Comparison of ENCODE assay signal across 14 cellular contexts in genomic region chr7:151506901-151507382, GRCh38. TPM values are rescaled to one million over a fixed set of nuclear protein-coding genes. Genes with fewer than 3 reads are reported as not detected.
DNase-seq lines count a peak whose midpoint lies in the region; ATAC-seq and TF ChIP-seq lines count a peak whose summit lies in the region.
"Had no signal": no experiment of that assay in that cellular context is flagged by ENCODE, and none has a peak within 500 bp of the region (broad histone marks: within the 10 kb centered on the region; RNA-seq: fewer than 3 reads in every experiment).

No MANE protein-coding gene starts in this region.

- H3K9me3 ChIP-seq in Panc1 (ENCODE audit: control insufficient read depth, insufficient read depth, low read depth, low read length) (no peaks in the 10 kb centered on the region), esophagus (ENCODE audit: control insufficient read depth in 2 of 2, insufficient read depth in 1 of 2, low read depth in 1 of 2, low read length in 1 of 2) (no peaks in the 10 kb centered on the region)

- peaks cover 75% of the 10 kb centered on the region for H3K4me1 ChIP-seq in Panc1 (ENCODE audit: control insufficient read depth, insufficient read depth, low read length)
- H3K4me1 ChIP-seq in esophagus (ENCODE audit: control insufficient read depth in 2 of 2, insufficient read depth in 2 of 2, low read length in 1 of 2): peaks cover 2 to 6% of the 10 kb centered on the region in 2 donors
- H3K4me1 ChIP-seq in rectal smooth muscle tissue (ENCODE audit: control insufficient read depth, insufficient read depth, low read length): peaks cover 18% of the 10 kb centered on the region

- H3K36me3 ChIP-seq in Panc1 (ENCODE audit: control insufficient read depth, insufficient read depth, low read length) (no peaks in the 10 kb centered on the region), esophagus (ENCODE audit: control insufficient read depth in 2 of 2, insufficient read depth in 2 of 2, low read length in 1 of 2) (no peaks in the 10 kb centered on the region), rectal smooth muscle tissue (ENCODE audit: control insufficient read depth, insufficient read depth, low read length) (no peaks in the 10 kb centered on the region)

- intact Hi-C loops in Panc1 (cut with micrococcal nuclease; ENCODE audit: unreplicated experiment): no loop called here

- ATAC-seq in Panc1 (peak; percentile 73), GM21737 (IDR thresholded peaks at IDR 0.05; ENCODE audit: unreplicated experiment) (no peak)

- POLR2A ChIA-PET in Panc1 (lab: Charles Lee): no interaction called here

- no TSS peak for BruUV-seq in Panc1 (replicated peaks; lab: Mats Ljungman, UMichigan)

- H3K27ac ChIP-seq in Panc1 (ENCODE audit: low read length) (0 out of 2 replicates have a peak overlapping the region, but pooled peaks have one; percentile 12), esophagus (ENCODE audit: low read depth in 2 of 2, low read length in 1 of 2) (peak overlapping the region; percentile 0 to 48), rectal smooth muscle tissue (ENCODE audit: low read depth, low read length) (peak overlapping the region; percentile 25)

- no peak overlapping the region for H3K9ac ChIP-seq in rectal smooth muscle tissue (ENCODE audit: low read length)

- WGBS in esophagus, 2 donors: 44 to 49% methylated on average over 5 of the region's 5 CpGs

- TF ChIP-seq CTCF in Panc1 (IDR thresholded peaks at IDR 0.05): peak; percentile 51

- H3K4me3 ChIP-seq in Panc1 (ENCODE audit: low read depth in 2 of 2, low read length in 2 of 2): no peak overlapping the region
- H3K4me3 ChIP-seq in esophagus (ENCODE audit: low read depth in 1 of 2, low read length in 2 of 2): no peak overlapping the region
- H3K4me3 ChIP-seq in rectal smooth muscle tissue (ENCODE audit: low read length): no peak overlapping the region
- H3K4me3 ChIP-seq: coronary artery had no signal

- in situ Hi-C loops in Panc1 (cut with HindIII; ENCODE audit: low pct_unique_long_range_greater_than_20kb, low sequenced_read_pairs): no loop called here

- CTCF ChIA-PET in Panc1 (lab: Charles Lee): interaction anchor here (1.0 kb wide), 1 partner anchor 8 kb away, joined by 6 read pairs; no protein-coding TSS in a partner anchor

- no peaks in the 10 kb centered on the region for H3K27me3 ChIP-seq in Panc1 (ENCODE audit: control insufficient read depth, insufficient read depth, low read length)
- H3K27me3 ChIP-seq in esophagus (ENCODE audit: control insufficient read depth in 1 of 2, insufficient read depth in 2 of 2, low read length in 2 of 2): no peaks in the 10 kb centered on the region
- H3K27me3 ChIP-seq in rectal smooth muscle tissue (ENCODE audit: control insufficient read depth, insufficient read depth, low read length): no peaks in the 10 kb centered on the region

- DNase-seq in DMS 273 (lab: John Stamatoyannopoulos, UW; ENCODE audit: unreplicated experiment) (peak; percentile 40), DMS 273 treated with DMSO at 0.1 percent for 48 hours (lab: John Stamatoyannopoulos, UW) (no peak), Panc1 (ENCODE audit: low read depth, low spot score) (no peak), GDM1 (lab: John Stamatoyannopoulos, UW) (no peak), GM19238 (ENCODE audit: insufficient read length, low spot score) (no peak)
- DNase-seq: 8988T; activated effector memory CD4-positive, alpha-beta T cell treated with anti-CD3 and anti-CD28 coated beads, Interleukin-2, amount 50 U/mL, for 16 hours; NCI-H1048; OCI-M1; stimulated activated naive CD4-positive, alpha-beta T cell had no signal

RNA-seq across cellular contexts. Expression of gene RHEB, which starts 12.8 kb away (rescaled TPM):
- 259 TPM for total RNA-seq in Panc1 (2021; ENCODE audit: unreplicated experiment)
- 147 TPM for polyA plus RNA-seq in Panc1 (2012; ENCODE audit: insufficient read length)
- polyA plus RNA-seq in esophagus: 10 to 100 TPM; 48.5 to 58.2 TPM
